Comparison of ENCODE assay signal across 1 cellular context in genomic region chr14:68607081-68607851, GRCh38.
TF ChIP-seq lines count a peak whose summit lies in the region.

No MANE protein-coding gene starts in this region.

TF ChIP-seq in HepG2, 621 proteins besides CTCF, POLR2A, EP300 and RAD21 (continued from another document and continues in another):
- TF ChIP-seq ZNF784 (CRISPR knock-in tag; IDR thresholded peaks at IDR 0.05; ENCODE audit: borderline replicate concordance) (0 out of 2 replicates have a peak, but pooled peaks have one; percentile 48), TRAFD1 (CRISPR knock-in tag; IDR thresholded peaks at IDR 0.05; ENCODE audit: borderline replicate concordance) (no peak), ARID3A (IDR thresholded peaks at IDR 0.05; ENCODE audit: low read depth, low read length) (no peak), SPEN (CRISPR knock-in tag; IDR thresholded peaks at IDR 0.05; ENCODE audit: low read depth) (peak; percentile 39; the same call in 1 of the 2 replicates), ZNF205 (CRISPR knock-in tag; IDR thresholded peaks at IDR 0.05) (peak; percentile 52; the same call in 1 of the 2 replicates), IRF2 (CRISPR knock-in tag; IDR thresholded peaks at IDR 0.05) (peak; percentile 52; the same call in 1 of the 2 replicates), WIZ (CRISPR knock-in tag; IDR thresholded peaks at IDR 0.05) (no peak), ETV5 (CRISPR knock-in tag; IDR thresholded peaks at IDR 0.05; ENCODE audit: borderline replicate concordance) (peak; percentile 78; the same call in 1 of the 2 replicates), ZNF740 (CRISPR knock-in tag; IDR thresholded peaks at IDR 0.05) (no peak), ZNF335 (CRISPR knock-in tag; IDR thresholded peaks at IDR 0.05) (0 out of 2 replicates have a peak, but pooled peaks have one; percentile 27), REPIN1 (CRISPR knock-in tag; IDR thresholded peaks at IDR 0.05; ENCODE audit: borderline replicate concordance, low read depth) (0 out of 2 replicates have a peak, but pooled peaks have one; percentile 31), GATAD2A (CRISPR knock-in tag; IDR thresholded peaks at IDR 0.05) (peak; percentile 87), KLF11 (CRISPR knock-in tag; IDR thresholded peaks at IDR 0.05) (no peak), PLRG1 (conservative IDR thresholded peaks at IDR 0.05) (no peak), THAP8 (CRISPR knock-in tag; IDR thresholded peaks at IDR 0.05; ENCODE audit: borderline replicate concordance) (no peak), ZNF570 (CRISPR knock-in tag; IDR thresholded peaks at IDR 0.05; ENCODE audit: borderline replicate concordance) (no peak), ZNF350 (CRISPR knock-in tag; IDR thresholded peaks at IDR 0.05; ENCODE audit: borderline replicate concordance, low read depth) (0 out of 2 replicates have a peak, but pooled peaks have one; percentile 34), AKAP8 (CRISPR knock-in tag; IDR thresholded peaks at IDR 0.05) (peak; percentile 63; the same call in 1 of the 2 replicates), PITX1 (CRISPR knock-in tag; IDR thresholded peaks at IDR 0.05) (peak; percentile 51), ZNF768 (CRISPR knock-in tag; IDR thresholded peaks at IDR 0.05) (peak; percentile 37), HOXA9 (CRISPR knock-in tag; IDR thresholded peaks at IDR 0.05; ENCODE audit: borderline replicate concordance) (no peak), KAT7 (CRISPR knock-in tag; IDR thresholded peaks at IDR 0.05; ENCODE audit: borderline replicate concordance) (peak; percentile 66; the same call in 1 of the 2 replicates), FOSL1 (CRISPR knock-in tag; IDR thresholded peaks at IDR 0.05; ENCODE audit: borderline replicate concordance) (no peak), HMGXB3 (CRISPR knock-in tag; IDR thresholded peaks at IDR 0.05; ENCODE audit: borderline replicate concordance) (peak; percentile 35; the same call in 1 of the 2 replicates), AHR (CRISPR knock-in tag; IDR thresholded peaks at IDR 0.05) (0 out of 2 replicates have a peak, but pooled peaks have one; percentile 24), KIAA2018 (CRISPR knock-in tag; IDR thresholded peaks at IDR 0.05; ENCODE audit: borderline replicate concordance) (no peak), ZHX1 (CRISPR knock-in tag; IDR thresholded peaks at IDR 0.05; ENCODE audit: low read depth) (0 out of 2 replicates have a peak, but pooled peaks have one; percentile 28), ZNF136 (CRISPR knock-in tag; IDR thresholded peaks at IDR 0.05; ENCODE audit: low read depth) (no peak), ZBTB43 (CRISPR knock-in tag; conservative IDR thresholded peaks at IDR 0.05) (no peak), CREB1 (IDR thresholded peaks at IDR 0.05) (no peak), CREB1 (CRISPR knock-in tag; IDR thresholded peaks at IDR 0.05) (0 out of 2 replicates have a peak, but pooled peaks have one; percentile 37), LBX2 (CRISPR knock-in tag; IDR thresholded peaks at IDR 0.05; ENCODE audit: borderline replicate concordance) (no peak), POLR2G (IDR thresholded peaks at IDR 0.05; ENCODE audit: low read depth, low read length) (peak; percentile 67), RARG (CRISPR knock-in tag; IDR thresholded peaks at IDR 0.05; ENCODE audit: low read depth) (no peak)
